11 cellular contexts compared by ENCODE assay signal in genomic region chr1:151009674-151010345, GRCh38. TPM values are rescaled to one million over a fixed set of nuclear protein-coding genes. Genes with fewer than 3 reads are reported as not detected.
DNase-seq lines count a peak whose midpoint lies in the region; ATAC-seq, FAIRE-seq and TF ChIP-seq lines count a peak whose summit lies in the region.
"Had no signal": no experiment of that assay in that cellular context is flagged by ENCODE, and none has a peak within 500 bp of the region (broad histone marks: within the 10 kb centered on the region; RNA-seq: fewer than 3 reads in every experiment).

No MANE protein-coding gene starts in this region.

- H3K4me3 Mint-ChIP-seq in naive thymus-derived CD8-positive, alpha-beta T cell: peak overlapping the region; percentile 89 to 98 (median 96)

- no TSS peak for BruUV-seq in K562 (replicated peaks; lab: Mats Ljungman, UMichigan)

- H3K36me3 Mint-ChIP-seq in naive thymus-derived CD8-positive, alpha-beta T cell: peaks cover 0 to 14% (median 2%) of the 10 kb centered on the region in 3 donors

- H4K20me1 ChIP-seq in K562 (replicated peaks; ENCODE audit: control insufficient read depth, insufficient read depth, low read length): no peaks in the 10 kb centered on the region

- H3K27ac ChIP-seq in ACC112 (ENCODE audit: low read depth, low read length): no peak overlapping the region
- no peak overlapping the region for H3K27ac ChIP-seq in HUES48 (ENCODE audit: low read depth, low read length)
- peak overlapping the region; percentile 92 for H3K27ac ChIP-seq in K562 (ENCODE audit: extremely low read depth, low read depth, low read length)

- H3K27ac Mint-ChIP-seq in naive thymus-derived CD8-positive, alpha-beta T cell: peak overlapping the region; percentile 55 to 99 (median 98)

- DNase-seq in K562 (ENCODE audit: extremely low read depth in 1 of 4, low spot score in 3 of 4) (no peak), islet precursor cell (no peak), NCI-H1694 treated with DMSO at 0.1 percent for 48 hours (lab: John Stamatoyannopoulos, UW) (no peak), NCI-H2107 treated with DMSO at 0.1 percent for 48 hours (lab: John Stamatoyannopoulos, UW; ENCODE audit: unreplicated experiment) (no peak)
- no peak for DNase-seq in naive thymus-derived CD8-positive, alpha-beta T cell
- DNase-seq: foreskin keratinocyte, MV-4-11 had no signal

- TF ChIP-seq POLR2A in K562 (conservative IDR thresholded peaks at IDR 0.05): no peak

- H3K27me3 Mint-ChIP-seq in naive thymus-derived CD8-positive, alpha-beta T cell: no peaks in the 10 kb centered on the region

- peak overlapping the region; percentile 98 for H2AFZ ChIP-seq in ACC112 (ENCODE audit: low read length, unreplicated experiment)
- peak overlapping the region; percentile 96; the same call in 1 of the 2 replicates for H2AFZ ChIP-seq in K562 (ENCODE audit: low read depth, low read length)

- no peak overlapping the region for H3K9ac ChIP-seq in HUES48 (ENCODE audit: low read depth, low read length)
- peak overlapping the region; percentile 88 to 95; a peak in 3 of 4 replicates for H3K9ac ChIP-seq in K562 (ENCODE audit: insufficient read depth in 1 of 2, low read depth in 2 of 2, low read length in 2 of 2)

- H3K9me3 ChIP-seq in HUES48 (ENCODE audit: control insufficient read depth, insufficient read depth, low read length): no peaks in the 10 kb centered on the region
- H3K9me3 ChIP-seq in K562 (replicated peaks; ENCODE audit: control insufficient read depth, insufficient read depth, low read depth, low read length): no peaks in the 10 kb centered on the region

- H3K4me2 ChIP-seq in K562 (ENCODE audit: insufficient read depth, low read length): peak overlapping the region; percentile 100

- POLR2A ChIA-PET in K562 (lab: Yijun Ruan, JAX): interaction anchor here (0.6 to 2.8 kb wide), 6 partner anchors 12 to 382 kb away, joined by 3 to 8 read pairs (median 3); partner anchors contain the start of gene GABPB2
- POLR2A ChIA-PET in naive thymus-derived CD8-positive, alpha-beta T cell (lab: Charles Lee): interaction anchor here (0.6 to 1.5 kb wide), 7 partner anchors 12 to 52 kb away, joined by 3 to 4 read pairs (median 3); no protein-coding TSS in a partner anchor

- TF ChIP-seq CTCF in K562 (IDR thresholded peaks at IDR 0.05 in 2 of 3, conservative IDR thresholded peaks at IDR 0.05 in 1 of 3; ENCODE audit: insufficient read depth in 2 of 3, low read depth in 1 of 3, low read length in 3 of 3): no peak

- peak overlapping the region; percentile 90 for H3K4me3 ChIP-seq in ACC112 (ENCODE audit: low read depth, low read length)
- peak overlapping the region; percentile 80; the same call in 1 of the 2 replicates for H3K4me3 ChIP-seq in HUES48 (ENCODE audit: low read depth, low read length)
- H3K4me3 ChIP-seq in K562: peak overlapping the region; percentile 87

- peaks cover 39 to 86% (median 84%) of the 10 kb centered on the region in 4 donors for H3K4me1 Mint-ChIP-seq in naive thymus-derived CD8-positive, alpha-beta T cell

- TF ChIP-seq RAD21 in K562 (CRISPR knock-in tag; conservative IDR thresholded peaks at IDR 0.05 in 1 of 2, IDR thresholded peaks at IDR 0.05 in 1 of 2): no peak

- no peaks in the 10 kb centered on the region for H3K9me1 ChIP-seq in K562 (ENCODE audit: control insufficient read depth, insufficient read depth, low read length)

- CTCF ChIA-PET in K562 (lab: Yijun Ruan, JAX; ENCODE audit: low intra/inter-chr PET ratio): no interaction called here

- H3K36me3 ChIP-seq in ACC112 (ENCODE audit: insufficient read depth, low read length) (no peaks in the 10 kb centered on the region), HUES48 (ENCODE audit: control insufficient read depth, insufficient read depth, low read length) (no peaks in the 10 kb centered on the region; the same call in 1 of the 2 replicates), K562 (ENCODE audit: control insufficient read depth, insufficient read depth, low read length) (peaks cover 17% of the 10 kb centered on the region; the same call in 2 of the 3 replicates)

- in situ Hi-C loops in K562 (cut with MboI): no loop called here

- peaks cover 12% of the 10 kb centered on the region for H3K79me2 ChIP-seq in ACC112 (ENCODE audit: control insufficient read depth, insufficient read depth, low read length, unreplicated experiment)
- peaks cover 56% of the 10 kb centered on the region for H3K79me2 ChIP-seq in K562 (ENCODE audit: control insufficient read depth, insufficient read depth, low read length)

- H3K27me3 ChIP-seq in ACC112 (ENCODE audit: insufficient read depth, low read length) (no peaks in the 10 kb centered on the region), HUES48 (ENCODE audit: control insufficient read depth, insufficient read depth, low read length) (no peaks in the 10 kb centered on the region), K562 (ENCODE audit: control insufficient read depth in 2 of 2, insufficient read depth in 2 of 2, low read length in 2 of 2) (no peaks in the 10 kb centered on the region)
- H3K27me3 ChIP-seq: foreskin keratinocyte had no signal

- H3K9me3 Mint-ChIP-seq in naive thymus-derived CD8-positive, alpha-beta T cell: no peaks in the 10 kb centered on the region

- ATAC-seq in K562: no peak
- no peak for ATAC-seq in naive thymus-derived CD8-positive, alpha-beta T cell
- ATAC-seq in HG02678 (IDR thresholded peaks at IDR 0.05; ENCODE audit: unreplicated experiment): no peak
- ATAC-seq: foreskin keratinocyte had no signal

- WGBS in K562 (ENCODE audit: insufficient coverage, low coverage, missing lambda C conversion rate): 43% methylated on average over 8 of the region's 8 CpGs

- no peak for TF ChIP-seq EP300 in K562 (IDR thresholded peaks at IDR 0.05; ENCODE audit: low read length)

- peaks cover 27% of the 10 kb centered on the region for H3K4me1 ChIP-seq in ACC112 (ENCODE audit: control insufficient read depth, insufficient read depth, low read length, unreplicated experiment)
- peaks cover 22% of the 10 kb centered on the region for H3K4me1 ChIP-seq in HUES48 (ENCODE audit: control insufficient read depth, insufficient read depth, low read length)
- peaks cover 41 to 53% of the 10 kb centered on the region in 2 experiments for H3K4me1 ChIP-seq in K562 (replicated peaks in 1 of 2; ENCODE audit: control insufficient read depth in 2 of 2, insufficient read depth in 2 of 2, low read length in 2 of 2)

- intact Hi-C loops in K562 (cut with micrococcal nuclease): loop anchor here (5.0 kb wide), 2 partner anchors 47 to 62 kb away; partner anchors contain the start of genes CDC42SE1 and GABPB2

- FAIRE-seq in K562 (lab: Jason Lieb, UNC): no peak
- FAIRE-seq: RCC 7860 had no signal

RNA-seq across cellular contexts. Expression of gene PRUNE1, which starts 1.6 kb away (rescaled TPM):
- total RNA-seq in K562 (2011; cell fraction: chromatin; rRNA removed; ENCODE audit: low replicate concordance): 30.9 and 35.7 TPM in 2 replicates
- 17.5 and 18.4 TPM in 2 replicates for total RNA-seq in K562 (2011; cell fraction: nucleolus; rRNA removed)
- 26.4 and 27.8 TPM in 2 replicates for total RNA-seq in K562 (2011; cell fraction: nucleoplasm; rRNA removed)
- 20.8 and 24.8 TPM in 2 replicates for total RNA-seq in K562 (2014; rRNA removed)
- 23.1 and 25.4 TPM in 2 replicates for total RNA-seq in K562 (2014; rRNA removed; fragmentation: Illumina TruSeq; extraction: Trizol)
- total RNA-seq in K562 (2015; rRNA removed; fragmentation: Illumina TruSeq; extraction: Trizol): 23.2 and 25.4 TPM in 2 replicates
- 26.2 and 26.6 TPM in 2 replicates for total RNA-seq in K562 (2021)
- 48.3 and 49.9 TPM in 2 replicates for polyA plus RNA-seq in K562 (2011; rRNA removed)
- polyA plus RNA-seq in K562 (2011; cell fraction: cytosol; rRNA removed): 44.2 and 59.4 TPM in 2 replicates
- 25.7 and 33.3 TPM in 2 replicates for polyA plus RNA-seq in K562 (2011; cell fraction: nucleus; rRNA removed)
- 20.7 and 32.8 TPM in 2 replicates for polyA plus RNA-seq in K562 (2012)
- 33.7 and 43.4 TPM in 2 replicates for polyA plus RNA-seq in K562 (2014; fragmentation: Illumina TruSeq; extraction: Trizol)
- 10 to 100 TPM; 16.7 to 27.7 TPM for polyA plus RNA-seq in K562 (2014; fragmentation: Nextera tagmentation; extraction: Ambion mirVana)
- polyA plus RNA-seq in K562 (2014; rRNA removed): 26.2 and 26.7 TPM in 2 replicates
- 46.5 and 49.2 TPM in 2 replicates for polyA minus RNA-seq in K562 (2011; rRNA and poly(A)+ RNA removed)
- 21.6 and 22.0 TPM in 2 replicates for polyA minus RNA-seq in K562 (2011; cell fraction: cytosol; rRNA and poly(A)+ RNA removed)
- 7.1 and 15.2 TPM in 2 replicates for polyA minus RNA-seq in K562 (2011; cell fraction: nucleus; rRNA and poly(A)+ RNA removed)
- 10 to 100 TPM; 35.7 to 37.8 TPM for total RNA-seq in naive thymus-derived CD8-positive, alpha-beta T cell
- 10 to 100 TPM; 53.2 to 55.1 (median 54.9) TPM for polyA plus RNA-seq in naive thymus-derived CD8-positive, alpha-beta T cell

RNA-seq across cellular contexts. Expression of gene MINDY1, which starts 3.1 kb away (rescaled TPM):
- 16.9 and 36.3 TPM in 2 replicates for total RNA-seq in K562 (2011; cell fraction: chromatin; rRNA removed; ENCODE audit: low replicate concordance)
- total RNA-seq in K562 (2011; cell fraction: nucleolus; rRNA removed): 15.0 and 17.3 TPM in 2 replicates
- total RNA-seq in K562 (2011; cell fraction: nucleoplasm; rRNA removed): 15.4 and 19.2 TPM in 2 replicates
- total RNA-seq in K562 (2014; rRNA removed) (6.0 and 8.2 TPM in 2 replicates), K562 (2014; rRNA removed; fragmentation: Illumina TruSeq; extraction: Trizol) (5.6 TPM in 2 replicates), K562 (2015; rRNA removed; fragmentation: Illumina TruSeq; extraction: Trizol) (5.9 and 6.7 TPM in 2 replicates), K562 (2021) (8.6 and 9.8 TPM in 2 replicates)
- polyA plus RNA-seq in K562 (2011; rRNA removed) (4.3 and 5.4 TPM in 2 replicates), K562 (2014; fragmentation: Illumina TruSeq; extraction: Trizol) (9.1 and 11.0 TPM in 2 replicates), K562 (2014; fragmentation: Nextera tagmentation; extraction: Ambion mirVana) (1 to 10 TPM in 1 of 2 experiments, under 1 TPM in 1; 0.49 to 1.4 TPM), K562 (2014; rRNA removed) (6.0 and 6.1 TPM in 2 replicates)
- polyA plus RNA-seq in K562 (2011; cell fraction: cytosol; rRNA removed): 5.1 and 6.6 TPM in 2 replicates
- polyA plus RNA-seq in K562 (2011; cell fraction: nucleus; rRNA removed): 12.9 and 19.3 TPM in 2 replicates
- polyA plus RNA-seq in K562 (2012): 7.4 and 12.9 TPM in 2 replicates
- 5.2 and 7.1 TPM in 2 replicates for polyA minus RNA-seq in K562 (2011; rRNA and poly(A)+ RNA removed)
- polyA minus RNA-seq in K562 (2011; cell fraction: cytosol; rRNA and poly(A)+ RNA removed): 6.5 and 7.9 TPM in 2 replicates
- polyA minus RNA-seq in K562 (2011; cell fraction: nucleus; rRNA and poly(A)+ RNA removed): 4.6 and 4.8 TPM in 2 replicates
- 10 to 100 TPM; 18.3 to 20.2 TPM for total RNA-seq in naive thymus-derived CD8-positive, alpha-beta T cell
- 10 to 100 TPM in 1 of 3 donors, 1 to 10 TPM in 2; 2.7 to 12.6 (median 4.9) TPM for polyA plus RNA-seq in naive thymus-derived CD8-positive, alpha-beta T cell

RNA-seq across cellular contexts. Expression of gene BNIPL, which starts 26.6 kb away (rescaled TPM):
- 9.9 and 10.6 TPM in 2 replicates for total RNA-seq in K562 (2011; cell fraction: chromatin; rRNA removed; ENCODE audit: low replicate concordance)
- 5.3 TPM in 2 replicates for total RNA-seq in K562 (2011; cell fraction: nucleolus; rRNA removed)
- total RNA-seq in K562 (2011; cell fraction: nucleoplasm; rRNA removed): 6.0 and 10.8 TPM in 2 replicates
- total RNA-seq in K562 (2014; rRNA removed): 0.49 and 0.68 TPM in 2 replicates
- total RNA-seq in K562 (2014; rRNA removed; fragmentation: Illumina TruSeq; extraction: Trizol): 0.55 and 0.67 TPM in 2 replicates
- 0.54 and 0.90 TPM in 2 replicates for total RNA-seq in K562 (2015; rRNA removed; fragmentation: Illumina TruSeq; extraction: Trizol)
- 0.47 and 0.84 TPM in 2 replicates for total RNA-seq in K562 (2021)
- 1.3 and 2.5 TPM in 2 replicates for polyA plus RNA-seq in K562 (2011; rRNA removed)
- 0.37 and 2.3 TPM in 2 replicates for polyA plus RNA-seq in K562 (2011; cell fraction: cytosol; rRNA removed)
- polyA plus RNA-seq in K562 (2011; cell fraction: nucleus; rRNA removed): 5.6 and 8.6 TPM in 2 replicates
- 0.44 and 1.3 TPM in 2 replicates for polyA plus RNA-seq in K562 (2012)
- polyA plus RNA-seq in K562 (2014; fragmentation: Illumina TruSeq; extraction: Trizol): 0.53 and 0.98 TPM in 2 replicates
- under 1 TPM; 0.08 to 0.31 TPM for polyA plus RNA-seq in K562 (2014; fragmentation: Nextera tagmentation; extraction: Ambion mirVana)
- polyA plus RNA-seq in K562 (2014; rRNA removed): 0.73 and 1.4 TPM in 2 replicates
- polyA minus RNA-seq in K562 (2011; rRNA and poly(A)+ RNA removed): 1.2 and 1.5 TPM in 2 replicates
- not detected in 2 replicates for polyA minus RNA-seq in K562 (2011; cell fraction: cytosol; rRNA and poly(A)+ RNA removed)
- 0.54 and 1.6 TPM in 2 replicates for polyA minus RNA-seq in K562 (2011; cell fraction: nucleus; rRNA and poly(A)+ RNA removed)
- 1 to 10 TPM; 3.8 to 5.3 TPM for total RNA-seq in naive thymus-derived CD8-positive, alpha-beta T cell
- polyA plus RNA-seq in naive thymus-derived CD8-positive, alpha-beta T cell: under 1 TPM in 2 of 3 donors, not detected in 1; 0.15 to 0.30 TPM

RNA-seq across cellular contexts. Expression of gene ANXA9, which starts 27.7 kb away (rescaled TPM):
- 1.5 and 3.7 TPM in 2 replicates for total RNA-seq in K562 (2011; cell fraction: chromatin; rRNA removed; ENCODE audit: low replicate concordance)
- 1.6 and 1.7 TPM in 2 replicates for total RNA-seq in K562 (2011; cell fraction: nucleolus; rRNA removed)
- 1.1 and 1.2 TPM in 2 replicates for total RNA-seq in K562 (2011; cell fraction: nucleoplasm; rRNA removed)
- 0.36 and 0.49 TPM in 2 replicates for total RNA-seq in K562 (2014; rRNA removed)
- total RNA-seq in K562 (2014; rRNA removed; fragmentation: Illumina TruSeq; extraction: Trizol): 0.48 and 0.58 TPM in 2 replicates
- 0.87 and 1.1 TPM in 2 replicates for total RNA-seq in K562 (2015; rRNA removed; fragmentation: Illumina TruSeq; extraction: Trizol)
- 0.55 and 0.96 TPM in 2 replicates for total RNA-seq in K562 (2021)
- polyA plus RNA-seq in K562 (2011; rRNA removed): 0.88 and 1.6 TPM in 2 replicates
- polyA plus RNA-seq in K562 (2011; cell fraction: cytosol; rRNA removed): 1.3 and 3.2 TPM in 2 replicates
- polyA plus RNA-seq in K562 (2011; cell fraction: nucleus; rRNA removed): 1.7 and 2.9 TPM in 2 replicates
- 2.6 and 3.4 TPM in 2 replicates for polyA plus RNA-seq in K562 (2012)
- polyA plus RNA-seq in K562 (2014; fragmentation: Illumina TruSeq; extraction: Trizol): 0.79 and 1.1 TPM in 2 replicates
- under 1 TPM; 0.24 to 0.57 TPM for polyA plus RNA-seq in K562 (2014; fragmentation: Nextera tagmentation; extraction: Ambion mirVana)
- polyA plus RNA-seq in K562 (2014; rRNA removed): 0.56 and 1.2 TPM in 2 replicates
- polyA minus RNA-seq in K562 (2011; rRNA and poly(A)+ RNA removed): 0.99 and 1.5 TPM in 2 replicates
- polyA minus RNA-seq in K562 (2011; cell fraction: cytosol; rRNA and poly(A)+ RNA removed): 1.2 TPM in 1 of 2 replicates, not detected in the other
- 1.2 and 1.3 TPM in 2 replicates for polyA minus RNA-seq in K562 (2011; cell fraction: nucleus; rRNA and poly(A)+ RNA removed)
- under 1 TPM in 1 of 2 experiments, not detected in 1; 0.49 TPM for total RNA-seq in naive thymus-derived CD8-positive, alpha-beta T cell
- polyA plus RNA-seq in naive thymus-derived CD8-positive, alpha-beta T cell: under 1 TPM in 1 of 3 donors, not detected in 2; 0.10 TPM

RNA-seq across cellular contexts. Expression of gene CERS2, which starts 35.2 kb away (rescaled TPM):
- 248 and 437 TPM in 2 replicates for total RNA-seq in K562 (2011; cell fraction: chromatin; rRNA removed; ENCODE audit: low replicate concordance)
- 367 and 410 TPM in 2 replicates for total RNA-seq in K562 (2011; cell fraction: nucleolus; rRNA removed)
- 413 and 472 TPM in 2 replicates for total RNA-seq in K562 (2011; cell fraction: nucleoplasm; rRNA removed)
- total RNA-seq in K562 (2014; rRNA removed) (103 and 124 TPM in 2 replicates), K562 (2014; rRNA removed; fragmentation: Illumina TruSeq; extraction: Trizol) (147 and 163 TPM in 2 replicates), K562 (2015; rRNA removed; fragmentation: Illumina TruSeq; extraction: Trizol) (127 and 129 TPM in 2 replicates), K562 (2021) (233 and 235 TPM in 2 replicates)
- polyA plus RNA-seq in K562 (2011; rRNA removed) (170 and 234 TPM in 2 replicates), K562 (2014; fragmentation: Illumina TruSeq; extraction: Trizol) (272 and 295 TPM in 2 replicates), K562 (2014; fragmentation: Nextera tagmentation; extraction: Ambion mirVana) (10 to 100 TPM; 23.4 to 30.0 TPM), K562 (2014; rRNA removed) (132 and 136 TPM in 2 replicates)
- 171 and 248 TPM in 2 replicates for polyA plus RNA-seq in K562 (2011; cell fraction: cytosol; rRNA removed)
- 320 and 498 TPM in 2 replicates for polyA plus RNA-seq in K562 (2011; cell fraction: nucleus; rRNA removed)
- 121 and 218 TPM in 2 replicates for polyA plus RNA-seq in K562 (2012)
- 208 and 219 TPM in 2 replicates for polyA minus RNA-seq in K562 (2011; rRNA and poly(A)+ RNA removed)
- 96.4 and 123 TPM in 2 replicates for polyA minus RNA-seq in K562 (2011; cell fraction: cytosol; rRNA and poly(A)+ RNA removed)
- polyA minus RNA-seq in K562 (2011; cell fraction: nucleus; rRNA and poly(A)+ RNA removed): 53.7 and 99.9 TPM in 2 replicates
- 100 to 1,000 TPM; 142 to 143 TPM for total RNA-seq in naive thymus-derived CD8-positive, alpha-beta T cell
- 100 to 1,000 TPM; 110 to 129 (median 118) TPM for polyA plus RNA-seq in naive thymus-derived CD8-positive, alpha-beta T cell
